Comparison of ENCODE assay signal across 1 cellular context in genomic region chr16:23148513-23149266, GRCh38.
TF ChIP-seq lines count a peak whose summit lies in the region.

No MANE protein-coding gene starts in this region.

TF ChIP-seq in K562, 482 proteins besides CTCF, POLR2A, EP300 and RAD21 (continued from another document and continues in another):
- no peak; a peak in 1 of 6 replicates for TF ChIP-seq ZBTB11 (CRISPR knock-in tag; IDR thresholded peaks at IDR 0.05)
- TF ChIP-seq FOXA3 (CRISPR knock-in tag; conservative IDR thresholded peaks at IDR 0.05 in 1 of 2, IDR thresholded peaks at IDR 0.05 in 1 of 2) = no peak
- peak; percentile 76; the same call in 1 of the 2 replicates for TF ChIP-seq MYC (IDR thresholded peaks at IDR 0.05; ENCODE audit: low read depth, low read length)
- no peak for TF ChIP-seq MYC (CRISPR knock-in tag; IDR thresholded peaks at IDR 0.05; ENCODE audit: borderline replicate concordance, low read depth)
- no peak for TF ChIP-seq SIRT6 (IDR thresholded peaks at IDR 0.05; ENCODE audit: low read depth, low read length)
- no peak for TF ChIP-seq TFE3 (CRISPR knock-in tag; IDR thresholded peaks at IDR 0.05)
- TF ChIP-seq NFE2L1 (tag; IDR thresholded peaks at IDR 0.05; ENCODE audit: borderline replicate concordance, low read depth) = no peak
- no peak for TF ChIP-seq BRF2 (IDR thresholded peaks at IDR 0.05; ENCODE audit: borderline replicate concordance, insufficient read depth, insufficient read length)
- no peak for TF ChIP-seq CREB3 (tag; conservative IDR thresholded peaks at IDR 0.05; ENCODE audit: low read depth)
- no peak for TF ChIP-seq ZNF507 (tag; conservative IDR thresholded peaks at IDR 0.05)
- no peak for TF ChIP-seq NCOA4 (IDR thresholded peaks at IDR 0.05; ENCODE audit: partially characterized antibody)
- no peak for TF ChIP-seq ZNF699 (CRISPR knock-in tag; IDR thresholded peaks at IDR 0.05; ENCODE audit: insufficient replicate concordance)
- TF ChIP-seq ERF (CRISPR knock-in tag; IDR thresholded peaks at IDR 0.05) = no peak
- TF ChIP-seq POLR2G (IDR thresholded peaks at IDR 0.05; ENCODE audit: low read depth, low read length) = peak; percentile 52
- TF ChIP-seq MITF (IDR thresholded peaks at IDR 0.05) = no peak
- TF ChIP-seq ZBTB26 (CRISPR knock-in tag; IDR thresholded peaks at IDR 0.05) = no peak
- no peak for TF ChIP-seq ZNF121 (CRISPR knock-in tag; conservative IDR thresholded peaks at IDR 0.05)
- no peak for TF ChIP-seq REST (CRISPR knock-in tag; IDR thresholded peaks at IDR 0.05; ENCODE audit: low read depth)
- no peak for TF ChIP-seq GMEB1 (CRISPR knock-in tag; IDR thresholded peaks at IDR 0.05)
- no peak for TF ChIP-seq ZBTB9 (CRISPR knock-in tag; IDR thresholded peaks at IDR 0.05)
- TF ChIP-seq GTF2E2 (tag; IDR thresholded peaks at IDR 0.05) = no peak
- peak; percentile 66 for TF ChIP-seq CTBP1 (IDR thresholded peaks at IDR 0.05; ENCODE audit: borderline replicate concordance)
- no peak for TF ChIP-seq ATF2 (CRISPR knock-in tag; IDR thresholded peaks at IDR 0.05)
- TF ChIP-seq SIX5 (IDR thresholded peaks at IDR 0.05; ENCODE audit: borderline replicate concordance in 1 of 2, insufficient read depth in 1 of 2, low read depth in 1 of 2, low read length in 2 of 2) = no peak
- TF ChIP-seq HEY1 (CRISPR knock-in tag; IDR thresholded peaks at IDR 0.05; ENCODE audit: borderline replicate concordance) = no peak
- no peak for TF ChIP-seq U2AF1 (optimal IDR thresholded peaks at IDR 0.05; ENCODE audit: low read depth, low read length)
